ENCODE assay signal across 11 cellular contexts in genomic region chr2:84846041-84846663, GRCh38. TPM values are rescaled to one million over a fixed set of nuclear protein-coding genes. Genes with fewer than 3 reads are reported as not detected.
DNase-seq lines count a peak whose midpoint lies in the region; ATAC-seq and TF ChIP-seq lines count a peak whose summit lies in the region.
"Had no signal": no experiment of that assay in that cellular context is flagged by ENCODE, and none has a peak within 500 bp of the region (broad histone marks: within the 10 kb centered on the region; RNA-seq: fewer than 3 reads in every experiment).

No MANE protein-coding gene starts in this region.

- in situ Hi-C loops in SK-MEL-5 (cut with HindIII; ENCODE audit: low pct_unique_long_range_greater_than_20kb, low sequenced_read_pairs), result loop anchor here (10.0 kb wide), 1 partner anchor 61 kb away; no protein-coding TSS in a partner anchor

- H3K27ac ChIP-seq in tibial artery, result no peak overlapping the region
- H3K27ac ChIP-seq: epithelial cell of prostate, neutrophil had no signal

- peaks cover 0 to under 1% of the 10 kb centered on the region in 2 donors for H3K27me3 ChIP-seq in tibial artery

- no peak for TF ChIP-seq CTCF in tibial artery (IDR thresholded peaks at IDR 0.05)

- H3K9me3 ChIP-seq in tibial artery, result no peaks in the 10 kb centered on the region
- H3K9me3 ChIP-seq: neutrophil had no signal

- intact Hi-C loops in tibial artery (cut with DNase I; ENCODE audit: low total_unique reads), result no loop called here

- no peaks in the 10 kb centered on the region for H3K36me3 ChIP-seq in tibial artery
- H3K36me3 ChIP-seq: neutrophil had no signal

- no peak overlapping the region for H3K4me3 ChIP-seq in tibial artery

- ATAC-seq in GM19351 (IDR thresholded peaks at IDR 0.05; ENCODE audit: unreplicated experiment) (peak; percentile 54), GM21381 (IDR thresholded peaks at IDR 0.05; ENCODE audit: unreplicated experiment) (no peak)

- DNase-seq in SK-MEL-5 (ENCODE audit: low read depth, low spot score), result peak; percentile 49
- peak; percentile 79 for DNase-seq in central memory CD4-positive, alpha-beta T cell
- DNase-seq in renal cortical epithelial cell (ENCODE audit: low read depth), result peak; percentile 26
- no peak for DNase-seq in putamen (ENCODE audit: low spot score)
- DNase-seq in NCI-H1417 treated with DMSO at 0.1 percent for 48 hours (lab: John Stamatoyannopoulos, UW), result no peak
- no peak for DNase-seq in tibial artery
- DNase-seq: NCI-H187 treated with DMSO at 0.1 percent for 48 hours had no signal

- no peaks in the 10 kb centered on the region for H3K4me1 ChIP-seq in tibial artery

RNA-seq across cellular contexts. Expression of gene TRABD2A, which starts 34.7 kb away (rescaled TPM):
- 0.98 and 2.9 TPM in 2 replicates for total RNA-seq in SK-MEL-5 (2014; rRNA removed; shearing (Covaris generic))
- 0.37 and 0.87 TPM in 2 replicates for polyA plus RNA-seq in SK-MEL-5 (2015; cell fraction: cytosol; rRNA removed)
- 0.18 and 2.4 TPM in 2 replicates for polyA plus RNA-seq in SK-MEL-5 (2015; cell fraction: nucleus; rRNA removed)
- total RNA-seq in renal cortical epithelial cell, result 1.1 and 3.1 TPM in 2 replicates

RNA-seq across cellular contexts. Expression of gene TMSB10, which starts 59.3 kb away (rescaled TPM):
- total RNA-seq in SK-MEL-5 (2014; rRNA removed; shearing (Covaris generic)), result 2,807 and 3,205 TPM in 2 replicates
- polyA plus RNA-seq in SK-MEL-5 (2015; cell fraction: cytosol; rRNA removed), result 1,216 and 2,119 TPM in 2 replicates
- polyA plus RNA-seq in SK-MEL-5 (2015; cell fraction: nucleus; rRNA removed), result 98.5 and 120 TPM in 2 replicates
- 4,859 and 12,113 TPM in 2 replicates for total RNA-seq in renal cortical epithelial cell

Comparison
In these comparisons a context has a peak if more than half of its experiments do, and no peak if none do; other contexts are left out.
1. DNase-seq: peak in SK-MEL-5 (single experiment), central memory CD4-positive, alpha-beta T cell (single experiment) and renal cortical epithelial cell (single experiment); none in putamen (single experiment), NCI-H1417 treated with DMSO at 0.1 percent for 48 hours (single experiment) and tibial artery (0 of 2).